1 cellular context compared by ENCODE assay signal in the genomic region with DNA sequence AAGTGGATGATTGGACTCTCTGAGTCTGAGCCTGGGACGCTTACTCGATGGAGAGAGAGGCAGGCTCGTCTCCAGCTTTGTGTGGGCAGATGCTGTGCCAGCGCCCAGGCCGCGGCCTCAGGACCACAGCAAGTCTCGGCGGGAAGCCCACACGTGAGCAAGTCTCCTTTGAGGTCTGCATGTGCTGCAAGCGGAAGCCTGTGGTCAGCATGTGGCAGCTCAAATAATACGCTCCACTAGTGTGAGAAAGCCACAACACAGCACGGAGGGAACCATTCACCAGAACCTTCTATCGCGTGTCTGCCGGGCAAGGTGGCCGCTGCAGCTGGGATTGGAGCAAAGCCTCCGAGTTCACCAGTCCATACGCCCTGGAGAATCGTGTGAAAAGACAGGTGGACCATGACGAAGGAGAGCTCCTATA.
TF ChIP-seq lines count a peak whose summit lies in the region.

No MANE protein-coding gene starts in this region.

TF ChIP-seq in HepG2, 621 proteins besides CTCF, POLR2A, EP300 and RAD21 (continued from another document):
- TF ChIP-seq, protein P1, sequence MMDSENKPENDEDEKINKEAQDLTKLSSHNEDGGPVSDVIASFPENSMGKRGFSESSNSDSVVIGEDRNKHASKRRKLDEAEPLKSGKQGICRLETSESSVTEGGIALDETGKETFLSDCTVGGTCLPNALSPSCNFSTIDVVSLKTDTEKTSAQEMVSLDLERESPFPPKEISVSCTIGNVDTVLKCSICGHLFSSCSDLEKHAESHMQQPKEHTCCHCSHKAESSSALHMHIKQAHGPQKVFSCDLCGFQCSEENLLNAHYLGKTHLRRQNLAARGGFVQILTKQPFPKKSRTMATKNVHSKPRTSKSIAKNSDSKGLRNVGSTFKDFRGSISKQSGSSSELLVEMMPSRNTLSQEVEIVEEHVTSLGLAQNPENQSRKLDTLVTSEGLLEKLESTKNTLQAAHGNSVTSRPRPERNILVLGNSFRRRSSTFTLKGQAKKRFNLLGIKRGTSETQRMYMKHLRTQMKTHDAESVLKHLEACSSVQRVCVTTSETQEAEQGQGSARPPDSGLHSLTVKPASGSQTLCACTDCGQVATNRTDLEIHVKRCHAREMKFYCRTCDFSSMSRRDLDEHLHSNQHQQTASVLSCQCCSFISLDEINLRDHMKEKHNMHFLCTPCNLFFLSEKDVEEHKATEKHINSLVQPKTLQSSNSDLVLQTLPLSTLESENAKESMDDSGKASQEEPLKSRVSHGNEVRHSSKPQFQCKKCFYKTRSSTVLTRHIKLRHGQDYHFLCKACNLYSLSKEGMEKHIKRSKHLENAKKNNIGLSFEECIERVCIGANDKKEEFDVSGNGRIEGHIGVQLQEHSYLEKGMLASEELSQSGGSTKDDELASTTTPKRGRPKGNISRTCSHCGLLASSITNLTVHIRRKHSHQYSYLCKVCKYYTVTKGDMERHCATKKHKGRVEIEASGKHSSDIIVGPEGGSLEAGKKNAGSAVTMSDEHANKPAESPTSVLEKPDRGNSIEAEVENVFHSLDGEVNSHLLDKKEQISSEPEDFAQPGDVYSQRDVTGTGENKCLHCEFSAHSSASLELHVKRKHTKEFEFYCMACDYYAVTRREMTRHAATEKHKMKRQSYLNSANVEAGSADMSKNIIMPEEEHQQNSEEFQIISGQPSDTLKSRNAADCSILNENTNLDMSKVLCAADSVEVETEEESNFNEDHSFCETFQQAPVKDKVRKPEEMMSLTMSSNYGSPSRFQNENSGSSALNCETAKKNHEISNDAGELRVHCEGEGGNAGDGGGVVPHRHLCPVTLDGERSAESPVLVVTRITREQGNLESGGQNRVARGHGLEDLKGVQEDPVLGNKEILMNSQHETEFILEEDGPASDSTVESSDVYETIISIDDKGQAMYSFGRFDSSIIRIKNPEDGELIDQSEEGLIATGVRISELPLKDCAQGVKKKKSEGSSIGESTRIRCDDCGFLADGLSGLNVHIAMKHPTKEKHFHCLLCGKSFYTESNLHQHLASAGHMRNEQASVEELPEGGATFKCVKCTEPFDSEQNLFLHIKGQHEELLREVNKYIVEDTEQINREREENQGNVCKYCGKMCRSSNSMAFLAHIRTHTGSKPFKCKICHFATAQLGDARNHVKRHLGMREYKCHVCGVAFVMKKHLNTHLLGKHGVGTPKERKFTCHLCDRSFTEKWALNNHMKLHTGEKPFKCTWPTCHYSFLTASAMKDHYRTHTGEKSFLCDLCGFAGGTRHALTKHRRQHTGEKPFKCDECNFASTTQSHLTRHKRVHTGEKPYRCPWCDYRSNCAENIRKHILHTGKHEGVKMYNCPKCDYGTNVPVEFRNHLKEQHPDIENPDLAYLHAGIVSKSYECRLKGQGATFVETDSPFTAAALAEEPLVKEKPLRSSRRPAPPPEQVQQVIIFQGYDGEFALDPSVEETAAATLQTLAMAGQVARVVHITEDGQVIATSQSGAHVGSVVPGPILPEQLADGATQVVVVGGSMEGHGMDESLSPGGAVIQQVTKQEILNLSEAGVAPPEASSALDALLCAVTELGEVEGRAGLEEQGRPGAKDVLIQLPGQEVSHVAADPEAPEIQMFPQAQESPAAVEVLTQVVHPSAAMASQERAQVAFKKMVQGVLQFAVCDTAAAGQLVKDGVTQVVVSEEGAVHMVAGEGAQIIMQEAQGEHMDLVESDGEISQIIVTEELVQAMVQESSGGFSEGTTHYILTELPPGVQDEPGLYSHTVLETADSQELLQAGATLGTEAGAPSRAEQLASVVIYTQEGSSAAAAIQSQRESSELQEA (CRISPR knock-in tag; IDR thresholded peaks at IDR 0.05; ENCODE audit: not compliant biosample characterization) = no peak
- TF ChIP-seq, protein P2, sequence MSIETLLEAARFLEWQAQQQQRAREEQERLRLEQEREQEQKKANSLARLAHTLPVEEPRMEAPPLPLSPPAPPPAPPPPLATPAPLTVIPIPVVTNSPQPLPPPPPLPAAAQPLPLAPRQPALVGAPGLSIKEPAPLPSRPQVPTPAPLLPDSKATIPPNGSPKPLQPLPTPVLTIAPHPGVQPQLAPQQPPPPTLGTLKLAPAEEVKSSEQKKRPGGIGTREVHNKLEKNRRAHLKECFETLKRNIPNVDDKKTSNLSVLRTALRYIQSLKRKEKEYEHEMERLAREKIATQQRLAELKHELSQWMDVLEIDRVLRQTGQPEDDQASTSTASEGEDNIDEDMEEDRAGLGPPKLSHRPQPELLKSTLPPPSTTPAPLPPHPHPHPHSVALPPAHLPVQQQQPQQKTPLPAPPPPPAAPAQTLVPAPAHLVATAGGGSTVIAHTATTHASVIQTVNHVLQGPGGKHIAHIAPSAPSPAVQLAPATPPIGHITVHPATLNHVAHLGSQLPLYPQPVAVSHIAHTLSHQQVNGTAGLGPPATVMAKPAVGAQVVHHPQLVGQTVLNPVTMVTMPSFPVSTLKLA (IDR thresholded peaks at IDR 0.05) = 0 out of 2 replicates have a peak, but pooled peaks have one; percentile 6
- TF ChIP-seq ZNF274 (CRISPR knock-in tag; IDR thresholded peaks at IDR 0.05) (no peak), ZNF737 (CRISPR knock-in tag; IDR thresholded peaks at IDR 0.05; ENCODE audit: borderline replicate concordance) (no peak), ZNF83 (CRISPR knock-in tag; IDR thresholded peaks at IDR 0.05; ENCODE audit: borderline replicate concordance) (no peak)
TF ChIP-seq in HepG2: peak in this region for 1.
